8 cellular contexts compared by ENCODE assay signal in the genomic region with DNA sequence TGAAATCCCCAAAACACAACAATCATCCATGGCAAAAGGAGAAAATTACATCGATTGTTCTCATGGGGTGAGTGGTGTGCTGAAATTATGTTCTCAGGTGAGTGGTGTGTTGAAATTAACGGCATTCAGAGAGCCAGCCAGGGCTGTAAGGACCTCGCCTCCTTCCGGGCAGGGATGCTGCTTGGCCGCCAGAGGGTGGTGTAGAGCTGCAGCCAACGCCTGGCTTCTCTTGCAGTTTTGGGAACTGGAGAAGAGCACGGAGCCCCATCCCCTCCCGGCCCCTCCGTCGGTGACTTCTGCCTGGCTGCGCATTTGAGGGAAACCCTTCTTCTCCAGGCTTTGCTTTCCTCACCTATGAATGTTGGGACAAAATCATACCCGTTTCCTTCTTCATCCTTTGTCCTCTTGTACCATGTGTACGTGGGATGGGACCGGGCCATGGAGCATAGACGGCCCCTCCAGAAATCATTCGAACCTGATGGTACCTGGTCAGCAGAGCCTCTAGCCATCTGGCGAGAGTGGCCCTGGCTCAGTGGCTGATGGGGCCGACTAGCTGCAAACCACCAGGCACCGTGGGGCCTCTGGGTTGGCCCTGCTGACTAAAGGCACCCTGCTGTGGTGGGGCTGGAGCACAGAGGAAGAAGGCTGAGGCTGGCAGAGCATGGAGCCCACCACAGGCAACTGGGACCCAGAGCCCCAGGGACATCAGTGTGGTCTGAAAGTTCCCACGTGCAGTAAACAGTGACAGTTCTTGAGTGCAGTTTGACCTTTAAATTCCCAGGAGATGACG. TPM values are rescaled to one million over a fixed set of nuclear protein-coding genes. Genes with fewer than 3 reads are reported as not detected.
DNase-seq lines count a peak whose midpoint lies in the region; ATAC-seq and TF ChIP-seq lines count a peak whose summit lies in the region.

No MANE protein-coding gene starts in this region.

- H3K4me1 Mint-ChIP-seq in activated T-helper 17 cell treated with anti-CD3 and anti-CD28 coated beads, Interleukin-2, amount 50 U/mL, for 72 hours: no peaks in the 10 kb centered on the region

- intact Hi-C loops in PC-3 (cut with micrococcal nuclease) (loop anchor here (1.0 kb wide), 1 partner anchor 125 kb away; no protein-coding TSS in a partner anchor), ovary (cut with DNase I) (loop anchor here in 2 of 4 donors (1.0 to 2.0 kb wide), 2 partner anchors 124 to 125 kb away; a partner anchor contains a TSS), aorta (cut with DNase I) (loop anchor here (1.0 to 5.0 kb wide), 3 partner anchors 78 to 126 kb away; no protein-coding TSS in a partner anchor)

- CTCF ChIA-PET in AG04450 (lab: Charles Lee): interaction anchor here (0.8 to 2.3 kb wide), 20 partner anchors 10 to 145 kb away, joined by 3 to 12 read pairs (median 4); a partner anchor contains a TSS
- CTCF ChIA-PET in PC-3 (lab: Charles Lee): no interaction called here

- no peak for TF ChIP-seq EP300 in ovary (IDR thresholded peaks at IDR 0.05)

- no peaks in the 10 kb centered on the region for H4K20me1 ChIP-seq in PC-3 (ENCODE audit: low read length)

- no peaks in the 10 kb centered on the region for H3K79me2 ChIP-seq in PC-3 (ENCODE audit: low read length)

- no peaks in the 10 kb centered on the region; the same call in 1 of the 2 replicates for H3K4me1 ChIP-seq in PC-3 (ENCODE audit: insufficient read depth, low read length)
- peaks cover 30% of the 10 kb centered on the region for H3K4me1 ChIP-seq in ovary (ENCODE audit: insufficient read depth)
- H3K4me1 ChIP-seq in aorta (ENCODE audit: control insufficient read depth in 1 of 2, insufficient read depth in 2 of 2, low read length in 2 of 2): no peaks in the 10 kb centered on the region

- H3K4me3 Mint-ChIP-seq in activated T-helper 17 cell treated with anti-CD3 and anti-CD28 coated beads, Interleukin-2, amount 50 U/mL, for 72 hours: no peak overlapping the region

- H3K9me3 ChIP-seq in AG04450 (ENCODE audit: control insufficient read depth, insufficient read depth, low read length) (no peaks in the 10 kb centered on the region; the same call in 1 of the 2 replicates), PC-3 (ENCODE audit: low read length) (no peaks in the 10 kb centered on the region), ovary (no peaks in the 10 kb centered on the region), aorta (ENCODE audit: control insufficient read depth, low read length) (no peaks in the 10 kb centered on the region)

- no peak overlapping the region for H3K4me3 ChIP-seq in AG04450 (ENCODE audit: low read depth, low read length)
- H3K4me3 ChIP-seq in PC-3 (ENCODE audit: low read length): no peak overlapping the region
- H3K4me3 ChIP-seq in ovary: no peak overlapping the region
- no peak overlapping the region for H3K4me3 ChIP-seq in aorta (ENCODE audit: low read length in 2 of 2)

- no peaks in the 10 kb centered on the region for H3K9me3 Mint-ChIP-seq in activated T-helper 17 cell treated with anti-CD3 and anti-CD28 coated beads, Interleukin-2, amount 50 U/mL, for 72 hours

- ATAC-seq in GM18502 (IDR thresholded peaks at IDR 0.05; ENCODE audit: poor library complexity, unreplicated experiment) (peak; percentile 78), HG03342 (IDR thresholded peaks at IDR 0.05; ENCODE audit: unreplicated experiment) (peak; percentile 78), PC-3 (peak; percentile 76), aorta (ENCODE audit: low FRiP score) (peak; percentile 69)
- ATAC-seq in activated T-helper 17 cell treated with anti-CD3 and anti-CD28 coated beads, Interleukin-2, amount 50 U/mL, for 72 hours (replicated peaks): peak; percentile 79

- no peak overlapping the region for H3K27ac ChIP-seq in AG04450 (ENCODE audit: low read depth, low read length)
- no peak overlapping the region for H3K27ac ChIP-seq in PC-3 (ENCODE audit: low read length)
- H3K27ac ChIP-seq in ovary: peak overlapping the region in 1 of 2 donors; percentile 93
- H3K27ac ChIP-seq in aorta (ENCODE audit: low read depth in 1 of 2, low read length in 2 of 2): no peak overlapping the region

- no peaks in the 10 kb centered on the region for H3K9me2 ChIP-seq in PC-3 (replicated peaks; ENCODE audit: low read length)

- POLR2A ChIA-PET in AG04450 (lab: Yijun Ruan, JAX) (no interaction called here), PC-3 (lab: Charles Lee; ENCODE audit: unreplicated experiment) (no interaction called here)

- peaks cover 75% of the 10 kb centered on the region for H3K36me3 Mint-ChIP-seq in activated T-helper 17 cell treated with anti-CD3 and anti-CD28 coated beads, Interleukin-2, amount 50 U/mL, for 72 hours (ENCODE audit: low read depth)

- H3K27me3 ChIP-seq in AG04450 (ENCODE audit: control insufficient read depth, insufficient read depth, low read length) (no peaks in the 10 kb centered on the region), PC-3 (ENCODE audit: low read length) (no peaks in the 10 kb centered on the region), ovary (no peaks in the 10 kb centered on the region), aorta (ENCODE audit: control insufficient read depth in 1 of 2, insufficient read depth in 2 of 2, low read length in 1 of 2) (no peaks in the 10 kb centered on the region)

- no peaks in the 10 kb centered on the region for H3K27me3 Mint-ChIP-seq in activated T-helper 17 cell treated with anti-CD3 and anti-CD28 coated beads, Interleukin-2, amount 50 U/mL, for 72 hours

- 33 to 37% (median 36%) methylated on average over 21 of the region's 21 CpGs for WGBS in ovary, 3 donors
- WGBS in aorta, 2 donors: 41 to 44% methylated on average over 21 of the region's 21 CpGs

- BruUV-seq in PC-3 (replicated peaks; lab: Mats Ljungman, UMichigan): no TSS peak

- no peak for TF ChIP-seq POLR2A in ovary (IDR thresholded peaks at IDR 0.05)

- no peak overlapping the region for H3K9ac ChIP-seq in PC-3 (ENCODE audit: low read length)

- H3K27ac Mint-ChIP-seq in activated T-helper 17 cell treated with anti-CD3 and anti-CD28 coated beads, Interleukin-2, amount 50 U/mL, for 72 hours: peak overlapping the region; percentile 11

- H2AFZ ChIP-seq in PC-3 (ENCODE audit: low read length): no peak overlapping the region

- DNase-seq in AG04450 (ENCODE audit: low read depth, low spot score): peak; percentile 26
- peak; percentile 63 for DNase-seq in PC-3
- peak; percentile 10 for DNase-seq in foreskin melanocyte
- DNase-seq in ovary: peak; percentile 82 to 90 (median 89)
- peak; percentile 76 to 87 for DNase-seq in aorta

- H3K36me3 ChIP-seq in PC-3 (ENCODE audit: low read depth, low read length): peaks cover 3% of the 10 kb centered on the region; the same call in 1 of the 2 replicates
- no peaks in the 10 kb centered on the region for H3K36me3 ChIP-seq in ovary
- peaks cover 0 to 7% of the 10 kb centered on the region in 2 donors for H3K36me3 ChIP-seq in aorta (ENCODE audit: control insufficient read depth in 1 of 2, insufficient read depth in 2 of 2, low read length in 1 of 2)

- TF ChIP-seq CTCF in AG04450 (IDR thresholded peaks at IDR 0.05; ENCODE audit: low read depth, low read length): peak; percentile 99
- peak; percentile 90 for TF ChIP-seq CTCF in PC-3 (conservative IDR thresholded peaks at IDR 0.05; ENCODE audit: low read depth, low read length)
- peak; percentile 92 to 93 (median 92) for TF ChIP-seq CTCF in ovary (IDR thresholded peaks at IDR 0.05)

- H3K4me2 ChIP-seq in PC-3 (ENCODE audit: low read length): no peak overlapping the region

- no peaks in the 10 kb centered on the region for H3F3A ChIP-seq in PC-3 (ENCODE audit: low read length, unreplicated experiment)

RNA-seq across cellular contexts. Expression of a gene that starts 28.4 kb away (rescaled TPM):
- polyA plus RNA-seq in AG04450 (2011; rRNA removed): 6.9 and 7.0 TPM in 2 replicates
- 10.3 and 10.5 TPM in 2 replicates for polyA minus RNA-seq in AG04450 (2011; rRNA and poly(A)+ RNA removed)
- total RNA-seq in PC-3 (2014; rRNA removed): 13.3 and 15.3 TPM in 2 replicates
- 10 to 100 TPM; 24.0 to 37.3 TPM for total RNA-seq in activated T-helper 17 cell treated with anti-CD3 and anti-CD28 coated beads, Interleukin-2, amount 50 U/mL, for 72 hours
- total RNA-seq in ovary: 10 to 100 TPM; 29.7 to 54.8 (median 35.9) TPM
- polyA plus RNA-seq in ovary: 10 to 100 TPM; 14.6 to 30.3 TPM
- total RNA-seq in aorta: 10 to 100 TPM; 18.1 to 23.1 TPM
- polyA plus RNA-seq in aorta: 10 to 100 TPM in 1 of 2 donors, 1 to 10 TPM in 1; 6.1 to 10.3 TPM

RNA-seq across cellular contexts. Expression of a gene that starts 28.4 kb away (rescaled TPM):
- polyA plus RNA-seq in AG04450 (2011; rRNA removed) (7.9 and 10.2 TPM in 2 replicates), ovary (10 to 100 TPM; 10.1 to 14.2 TPM), aorta (10 to 100 TPM; 26.3 to 33.6 TPM)
- 10.0 and 12.5 TPM in 2 replicates for polyA minus RNA-seq in AG04450 (2011; rRNA and poly(A)+ RNA removed)
- total RNA-seq in PC-3 (2014; rRNA removed) (12.2 and 13.0 TPM in 2 replicates), ovary (10 to 100 TPM; 15.0 to 32.4 (median 24.2) TPM), aorta (10 to 100 TPM; 37.6 to 43.7 TPM)
- total RNA-seq in activated T-helper 17 cell treated with anti-CD3 and anti-CD28 coated beads, Interleukin-2, amount 50 U/mL, for 72 hours: 10 to 100 TPM; 34.4 to 63.6 TPM

Comparison
In these comparisons a context has a peak if more than half of its experiments do, and no peak if none do; other contexts are left out.
1. DNase-seq: peak in every context shown above with its lines; median percentile 89 in ovary; 82 in aorta; 63 in PC-3; 26 in AG04450; 10 in foreskin melanocyte.